ENCODE assay signal across 24 cellular contexts in the genomic region with DNA sequence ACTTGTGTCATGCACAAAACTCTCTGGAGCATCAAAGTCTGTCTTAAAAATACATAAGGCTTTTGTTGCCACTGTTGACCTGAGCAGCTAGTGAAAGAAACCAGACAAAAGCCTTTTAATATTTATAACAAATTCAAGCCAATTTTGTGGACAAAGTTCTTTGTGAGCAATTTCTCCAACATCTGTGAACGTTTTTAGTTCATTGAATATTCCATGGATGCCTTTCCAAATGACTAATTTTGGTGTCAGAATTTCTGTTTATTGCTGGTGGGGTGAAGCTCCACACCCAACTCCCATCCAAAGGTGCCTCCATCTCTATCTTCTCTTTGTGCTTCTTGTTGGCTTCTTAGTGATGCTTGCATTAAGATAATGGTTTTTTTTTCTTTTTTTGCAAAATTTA.
"Had no signal": no experiment of that assay in that cellular context is flagged by ENCODE, and none has a peak within 500 bp of the region (broad histone marks: within the 10 kb centered on the region; RNA-seq: fewer than 3 reads in every experiment).

No MANE protein-coding gene starts in this region.

- H3K4me3 ChIP-seq: MG63 had no signal

- H3K4me2 ChIP-seq: SK-N-SH had no signal

- H3K9me2 ChIP-seq: SK-N-SH had no signal

- ATAC-seq: HepG2, T-cell had no signal

- H3K36me3 ChIP-seq: MG63 had no signal

- DNase-seq: IMR-90, Karpas-422, KG1, MG63, NCI-H1092, NCI-H1105 treated with DMSO at 0.1 percent for 48 hours, NCI-H1417 treated with DMSO at 0.1 percent for 48 hours, NCI-H146, NCI-H1694 treated with DMSO at 0.1 percent for 48 hours, NCI-H1930, NCI-H2081, NCI-H2107, NCI-H2227 treated with DMSO at 0.1 percent for 48 hours, NCI-H446, NCI-H510A, NCI-H524 treated with DMSO at 0.1 percent for 48 hours, NCI-H69, NCI-H774, Right ventricle myocardium superior, RPMI8226, SK-N-SH, SW 1271, T-cell had no signal

- H3K9ac ChIP-seq: SK-N-SH had no signal

- H3K9me3 ChIP-seq: MG63, SK-N-SH had no signal

- H3K27me3 ChIP-seq: MG63 had no signal
